In the genomic region with DNA sequence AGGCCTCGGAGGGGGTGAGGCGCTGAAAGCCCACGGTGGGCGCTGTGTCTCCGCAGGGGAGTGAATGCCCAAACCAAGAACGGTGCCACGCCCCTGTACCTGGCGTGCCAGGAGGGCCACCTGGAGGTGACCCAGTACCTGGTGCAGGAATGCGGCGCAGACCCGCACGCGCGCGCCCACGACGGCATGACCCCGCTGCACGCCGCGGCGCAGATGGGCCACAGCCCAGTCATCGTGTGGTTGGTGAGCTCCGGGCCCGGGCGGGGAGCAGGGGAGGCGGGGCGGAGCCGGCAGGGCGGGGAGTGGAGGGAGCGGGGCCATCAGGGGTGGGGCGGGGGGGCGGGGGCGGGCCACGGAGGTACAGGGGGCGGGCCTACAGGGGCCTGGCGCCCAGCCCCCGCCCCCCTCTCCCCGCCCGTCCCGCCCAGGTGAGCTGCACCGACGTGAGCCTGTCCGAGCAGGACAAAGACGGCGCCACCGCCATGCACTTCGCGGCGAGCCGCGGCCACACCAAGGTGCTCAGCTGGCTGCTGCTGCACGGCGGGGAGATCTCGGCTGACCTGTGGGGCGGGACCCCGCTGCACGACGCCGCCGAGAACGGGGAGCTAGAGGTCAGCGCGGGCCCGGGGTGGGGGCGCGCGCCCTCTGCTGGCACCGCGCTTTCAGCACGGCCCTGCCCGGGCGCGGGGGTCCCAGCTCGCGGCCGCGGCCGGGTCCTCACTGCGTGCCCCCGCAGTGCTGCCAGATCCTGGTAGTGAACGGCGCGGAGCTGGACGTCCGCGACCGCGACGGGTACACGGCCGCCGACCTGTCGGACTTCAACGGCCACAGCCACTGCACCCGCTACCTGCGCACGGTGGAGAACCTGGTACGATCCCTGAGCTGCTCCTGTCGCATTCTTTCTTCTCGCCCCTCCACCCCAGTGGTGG, we compare ENCODE assay signal across 8 cellular contexts. TPM values are rescaled to one million over a fixed set of nuclear protein-coding genes. Genes with fewer than 3 reads are reported as not detected.
DNase-seq lines count a peak whose midpoint lies in the region; ATAC-seq and TF ChIP-seq lines count a peak whose summit lies in the region.

No MANE protein-coding gene starts in this region.

- H3K56ac ChIP-seq in mesendoderm (ENCODE audit: low read length): peak overlapping the region; percentile 82

- H3K36me3 ChIP-seq in Caco-2 (ENCODE audit: control insufficient read depth, insufficient read depth, low read length): no peaks in the 10 kb centered on the region
- no peaks in the 10 kb centered on the region for H3K36me3 ChIP-seq in HUES6 (ENCODE audit: control insufficient read depth, insufficient read depth, low read length)
- no peaks in the 10 kb centered on the region for H3K36me3 ChIP-seq in WERI-Rb-1
- no peaks in the 10 kb centered on the region for H3K36me3 ChIP-seq in mesendoderm (ENCODE audit: control insufficient read depth, insufficient read depth, low read length)
- H3K36me3 ChIP-seq in testis (ENCODE audit: low read depth, missing control alignments): no peaks in the 10 kb centered on the region

- no peak for TF ChIP-seq POLR2A in testis (IDR thresholded peaks at IDR 0.05)

- H3K27ac Mint-ChIP-seq in Caco-2 (ENCODE audit: unreplicated experiment) (no peak overlapping the region), MCF 10A (ENCODE audit: low read depth, unreplicated experiment) (no peak overlapping the region)

- no peak overlapping the region for H4K5ac ChIP-seq in mesendoderm (ENCODE audit: low read length)

- peaks cover 13% of the 10 kb centered on the region for H3K4me1 Mint-ChIP-seq in Caco-2 (ENCODE audit: low read depth, unreplicated experiment)
- peaks cover 18% of the 10 kb centered on the region for H3K4me1 Mint-ChIP-seq in MCF 10A (ENCODE audit: insufficient read depth, unreplicated experiment)

- H3K4me1 ChIP-seq in Caco-2 (no peaks in the 10 kb centered on the region), HUES6 (ENCODE audit: control insufficient read depth, insufficient read depth, low read length) (peaks cover 5% of the 10 kb centered on the region; the same call in 1 of the 2 replicates), mesendoderm (ENCODE audit: control insufficient read depth, low read depth, low read length) (no peaks in the 10 kb centered on the region), testis (peaks cover 18% of the 10 kb centered on the region)

- no peak overlapping the region for H3K4ac ChIP-seq in mesendoderm (ENCODE audit: low read depth, low read length)

- no peak overlapping the region for H3K4me2 ChIP-seq in mesendoderm (ENCODE audit: low read length)

- CTCF ChIA-PET in Caco-2 (lab: Charles Lee) (interaction anchor here (0.5 to 2.3 kb wide), 13 partner anchors 9 to 292 kb away, joined by 3 to 20 read pairs (median 5); a partner anchor contains a TSS), MCF 10A (lab: Yijun Ruan, JAX) (interaction anchor here (0.6 to 7.2 kb wide), 9 partner anchors 12 to 235 kb away, joined by 3 to 118 read pairs (median 3); a partner anchor contains a TSS)

- H2BK15ac ChIP-seq in mesendoderm (replicated peaks; ENCODE audit: low read depth): no peak overlapping the region

- POLR2A ChIA-PET in Caco-2 (lab: Charles Lee) (interaction anchor here (0.6 kb wide), 1 partner anchor 83 kb away, joined by 3 read pairs; no protein-coding TSS in a partner anchor), MCF 10A (lab: Yijun Ruan, JAX) (interaction anchor here (1.0 to 2.8 kb wide), 3 partner anchors 8 to 207 kb away, joined by 3 to 17 read pairs (median 4); no protein-coding TSS in a partner anchor)

- no peak overlapping the region for H2BK120ac ChIP-seq in mesendoderm (ENCODE audit: low read depth, low read length)

- H3K27me3 Mint-ChIP-seq in Caco-2 (ENCODE audit: insufficient read depth, unreplicated experiment) (no peaks in the 10 kb centered on the region), MCF 10A (ENCODE audit: insufficient read depth, unreplicated experiment) (no peaks in the 10 kb centered on the region)

- DNase-seq in Caco-2 (peak; percentile 79 to 80), WERI-Rb-1 (peak; percentile 89), MCF 10A (ENCODE audit: unreplicated experiment) (peak; percentile 55), mesendoderm (peak; percentile 73), testis (peak; percentile 65), foreskin melanocyte (no peak)

- no CpG with 5 or more reads among the region's 101 CpGs for WGBS in mesendoderm (ENCODE audit: extremely low coverage, insufficient coverage, low lambda C conversion rate)
- 18 to 20% methylated on average over 8 to 32 of the region's 101 CpGs for WGBS in testis, 2 donors

- H3K4me3 ChIP-seq in Caco-2 (ENCODE audit: low read depth, low read length) (peak overlapping the region; percentile 28), HUES6 (ENCODE audit: low read depth, low read length) (peak overlapping the region; percentile 68), WERI-Rb-1 (ENCODE audit: low read depth, low read length) (peak overlapping the region; percentile 42), mesendoderm (ENCODE audit: low read length) (no peak overlapping the region), testis (peak overlapping the region; percentile 31 to 38)

- BruUV-seq in Caco-2 (replicated peaks; lab: Mats Ljungman, UMichigan) (no TSS peak), MCF 10A (replicated peaks; lab: Mats Ljungman, UMichigan) (no TSS peak)

- TF ChIP-seq CTCF in Caco-2 (IDR thresholded peaks at IDR 0.05; ENCODE audit: insufficient read depth in 1 of 2, low read depth in 1 of 2, low read length in 1 of 2, severe bottlenecking in 1 of 2, unreplicated experiment in 1 of 2): peak; percentile 11 to 43
- TF ChIP-seq CTCF in WERI-Rb-1 (IDR thresholded peaks at IDR 0.05; ENCODE audit: low read depth, low read length): peak; percentile 65
- peak; percentile 13 for TF ChIP-seq CTCF in MCF 10A (IDR thresholded peaks at IDR 0.05; ENCODE audit: unreplicated experiment)
- TF ChIP-seq CTCF in testis (IDR thresholded peaks at IDR 0.05): peak in 1 of 3 experiments; percentile 22

- H2BK5ac ChIP-seq in mesendoderm (ENCODE audit: low read length): no peak overlapping the region

- no peak for ATAC-seq in HG03521 (IDR thresholded peaks at IDR 0.05; ENCODE audit: unreplicated experiment)

- H3K79me2 ChIP-seq in mesendoderm (ENCODE audit: control insufficient read depth, insufficient read depth, low read length): no peaks in the 10 kb centered on the region

- no peaks in the 10 kb centered on the region for H3K79me1 ChIP-seq in mesendoderm (ENCODE audit: low read length)

- H3K36me3 Mint-ChIP-seq in Caco-2 (ENCODE audit: insufficient read depth, unreplicated experiment): no peaks in the 10 kb centered on the region
- no peaks in the 10 kb centered on the region for H3K36me3 Mint-ChIP-seq in MCF 10A (ENCODE audit: insufficient read depth, unreplicated experiment)

- H3K27ac ChIP-seq in HUES6 (ENCODE audit: low read depth, low read length) (no peak overlapping the region), WERI-Rb-1 (no peak overlapping the region; the same call in 1 of the 2 replicates), mesendoderm (ENCODE audit: low read depth, low read length) (no peak overlapping the region), testis (no peak overlapping the region)

- H3K18ac ChIP-seq in mesendoderm (ENCODE audit: low read length): no peak overlapping the region

- H2AK5ac ChIP-seq in mesendoderm (ENCODE audit: low read length): no peak overlapping the region

- H3K27me3 ChIP-seq in Caco-2 (replicated peaks; ENCODE audit: control insufficient read depth, insufficient read depth, low read length) (no peaks in the 10 kb centered on the region), HUES6 (ENCODE audit: control insufficient read depth, insufficient read depth, low read length) (peaks cover 28% of the 10 kb centered on the region), WERI-Rb-1 (ENCODE audit: insufficient read depth, low read depth, severe bottlenecking) (no peaks in the 10 kb centered on the region), mesendoderm (ENCODE audit: insufficient read depth, low read length, poor library complexity) (no peaks in the 10 kb centered on the region), testis (no peaks in the 10 kb centered on the region)

- H4K8ac ChIP-seq in mesendoderm (ENCODE audit: low read depth, low read length): no peak overlapping the region

- H3K9me3 ChIP-seq in Caco-2 (no peaks in the 10 kb centered on the region), HUES6 (ENCODE audit: control insufficient read depth, insufficient read depth, low read depth, low read length) (no peaks in the 10 kb centered on the region), WERI-Rb-1 (ENCODE audit: severe bottlenecking) (no peaks in the 10 kb centered on the region), testis (no peaks in the 10 kb centered on the region)

- H3K4me3 Mint-ChIP-seq in Caco-2 (ENCODE audit: unreplicated experiment) (peak overlapping the region; percentile 63), MCF 10A (ENCODE audit: unreplicated experiment) (no peak overlapping the region)

- no peaks in the 10 kb centered on the region for H3K9me3 Mint-ChIP-seq in Caco-2 (ENCODE audit: unreplicated experiment)
- H3K9me3 Mint-ChIP-seq in MCF 10A (ENCODE audit: unreplicated experiment): no peaks in the 10 kb centered on the region

- no peak overlapping the region for H3K9ac ChIP-seq in HUES6 (ENCODE audit: low read length)
- no peak overlapping the region for H3K9ac ChIP-seq in mesendoderm (ENCODE audit: low read length)

- intact Hi-C loops in Caco-2 (cut with micrococcal nuclease; ENCODE audit: unreplicated experiment) (no loop called here), MCF 10A (cut with micrococcal nuclease) (no loop called here), testis (cut with DNase I; ENCODE audit: low total_unique reads) (no loop called here)

- no peak overlapping the region for H3K23ac ChIP-seq in mesendoderm (ENCODE audit: low read length)

RNA-seq across cellular contexts. Expression of a gene that starts 15.9 kb away (rescaled TPM):
- total RNA-seq in Caco-2 (2022) (14.9 and 16.3 TPM in 2 replicates), MCF 10A (2022) (0.68 TPM in 1 of 2 replicates, not detected in the other), testis (100 to 1,000 TPM; 396 to 404 TPM)
- 5.0 TPM for polyA plus RNA-seq in mesendoderm (2013, experiment 1 of 2)
- polyA plus RNA-seq in mesendoderm (2013, experiment 2 of 2): 4.9 TPM
- 270 TPM for polyA plus RNA-seq in testis (ENCODE audit: insufficient read depth, low read depth, low replicate concordance)

RNA-seq across cellular contexts. Expression of a gene that starts 20.7 kb away (rescaled TPM):
- total RNA-seq in Caco-2 (2022): 0.37 and 0.91 TPM in 2 replicates
- 5.0 and 7.6 TPM in 2 replicates for total RNA-seq in MCF 10A (2022)
- 0.13 TPM for polyA plus RNA-seq in mesendoderm (2013, experiment 1 of 2)
- polyA plus RNA-seq in mesendoderm (2013, experiment 2 of 2): 0.14 TPM
- total RNA-seq in testis: 1 to 10 TPM; 2.4 to 5.0 TPM
- 2.6 TPM for polyA plus RNA-seq in testis (ENCODE audit: insufficient read depth, low read depth, low replicate concordance)

RNA-seq across cellular contexts. Expression of a gene that starts 25.5 kb away (rescaled TPM):
- total RNA-seq in Caco-2 (2022): 15.0 and 16.3 TPM in 2 replicates
- total RNA-seq in MCF 10A (2022): 27.6 and 33.7 TPM in 2 replicates
- polyA plus RNA-seq in mesendoderm (2013, experiment 1 of 2): 4.0 TPM
- polyA plus RNA-seq in mesendoderm (2013, experiment 2 of 2): 3.9 TPM
- total RNA-seq in testis: 10 to 100 TPM; 13.4 to 14.0 TPM
- 6.2 TPM for polyA plus RNA-seq in testis (ENCODE audit: insufficient read depth, low read depth, low replicate concordance)

RNA-seq across cellular contexts. Expression of a gene that starts 46.9 kb away (rescaled TPM):
- 179 and 221 TPM in 2 replicates for total RNA-seq in Caco-2 (2022)
- 110 and 117 TPM in 2 replicates for total RNA-seq in MCF 10A (2022)
- 101 TPM for polyA plus RNA-seq in mesendoderm (2013, experiment 1 of 2)
- polyA plus RNA-seq in mesendoderm (2013, experiment 2 of 2): 108 TPM
- 10 to 100 TPM; 50.3 to 52.5 TPM for total RNA-seq in testis
- polyA plus RNA-seq in testis (ENCODE audit: insufficient read depth, low read depth, low replicate concordance): 72.8 TPM

RNA-seq across cellular contexts. Expression of a gene that starts 51.0 kb away (rescaled TPM):
- total RNA-seq in Caco-2 (2022) (11.6 and 12.2 TPM in 2 replicates), MCF 10A (2022) (32.3 and 35.9 TPM in 2 replicates), testis (10 to 100 TPM; 13.7 to 16.4 TPM)
- 5.0 TPM for polyA plus RNA-seq in mesendoderm (2013, experiment 1 of 2)
- 5.0 TPM for polyA plus RNA-seq in mesendoderm (2013, experiment 2 of 2)
- polyA plus RNA-seq in testis (ENCODE audit: insufficient read depth, low read depth, low replicate concordance): 8.1 TPM

Comparison
In these comparisons a context has a peak if more than half of its experiments do, and no peak if none do; other contexts are left out.
1. RNA of a gene that starts 15.9 kb away (total RNA-seq): 396 to 404 TPM in testis; 14.9 to 16.3 TPM in Caco-2 and 0.68 TPM in MCF 10A; every median in the first group is over 10 times any median in the second.